ENCODE assay signal across 13 cellular contexts in the genomic region with DNA sequence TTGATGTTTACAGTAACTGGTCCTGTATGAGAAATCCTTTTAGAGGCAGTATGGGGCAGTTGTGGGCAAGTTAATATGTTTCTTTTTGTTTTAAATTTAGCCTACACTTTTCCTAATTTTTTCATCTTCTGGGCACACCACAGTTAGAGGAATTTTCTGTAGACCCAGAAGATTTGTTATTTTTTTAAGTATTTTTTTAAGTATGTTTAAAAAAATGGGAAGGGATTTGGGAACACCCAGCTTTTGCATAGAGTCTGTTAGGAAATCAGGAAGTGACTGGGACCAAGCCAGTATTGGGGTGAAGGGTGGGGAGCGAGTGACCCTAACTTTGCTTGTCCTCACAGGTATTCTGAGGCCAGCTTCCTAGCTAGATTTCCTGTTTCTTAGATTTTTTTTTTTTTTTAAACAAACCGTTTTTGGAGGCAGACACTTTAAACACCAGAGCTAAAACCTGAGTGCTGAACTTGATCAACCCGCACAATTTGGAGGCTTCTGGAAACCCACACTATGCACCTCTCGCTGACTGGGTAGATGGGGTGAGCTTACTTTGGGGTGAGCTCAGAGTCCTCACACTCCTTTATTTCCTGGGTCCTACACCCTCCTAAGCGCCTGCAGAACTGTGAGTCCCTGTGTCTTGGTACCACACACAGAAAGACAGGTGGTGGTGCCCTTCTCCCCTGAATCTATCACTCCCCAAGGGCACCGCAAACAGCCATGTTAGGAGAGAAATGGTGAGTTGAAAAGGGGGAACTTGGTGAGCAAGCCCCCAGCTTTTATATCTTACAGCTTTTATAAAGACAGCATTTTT. TPM values are rescaled to one million over a fixed set of nuclear protein-coding genes. Genes with fewer than 3 reads are reported as not detected.
A peak's percentile ranks its signal among the peaks of the same experiment; 100 is the strongest.
DNase-seq lines count a peak whose midpoint lies in the region; ATAC-seq, FAIRE-seq and TF ChIP-seq lines count a peak whose summit lies in the region.
"Had no signal": no experiment of that assay in that cellular context is flagged by ENCODE, and none has a peak within 500 bp of the region (broad histone marks: within the 10 kb centered on the region; RNA-seq: fewer than 3 reads in every experiment).

No MANE protein-coding gene starts in this region.

- H3K27ac ChIP-seq in colonic mucosa (peak overlapping the region; percentile 79), HepG2 (ENCODE audit: extremely low read length, insufficient read depth, low read length) (peak overlapping the region; percentile 44), stomach (peak overlapping the region; percentile 78 to 97 (median 95))

- H3K9ac ChIP-seq in colonic mucosa (ENCODE audit: low read depth in 2 of 2, low read length in 2 of 2) (peak overlapping the region in 1 of 2 donors; percentile 94), HepG2 (ENCODE audit: insufficient read depth, low read depth, low read length) (peak overlapping the region; percentile 43; the same call in 1 of the 2 replicates)

- in situ Hi-C loops in HepG2 (cut with HindIII; ENCODE audit: extremely low pct_ligation_motif_present, low pct_unique_long_range_greater_than_20kb) = no loop called here

- peak; percentile 12; the same call in 2 of the 3 replicates for ATAC-seq in HepG2
- ATAC-seq: Panc1, sciatic nerve had no signal

- no peaks in the 10 kb centered on the region for H3K9me3 ChIP-seq in colonic mucosa
- no peaks in the 10 kb centered on the region for H3K9me3 ChIP-seq in HepG2 (ENCODE audit: low read length)
- no peaks in the 10 kb centered on the region for H3K9me3 ChIP-seq in stomach

- no peaks in the 10 kb centered on the region for H4K20me1 ChIP-seq in HepG2 (ENCODE audit: insufficient read depth, low read length)

- DNase-seq in NAMALWA (ENCODE audit: low spot score) = peak; percentile 9
- DNase-seq in colonic mucosa = no peak
- DNase-seq in HepG2 (ENCODE audit: low spot score) = no peak
- no peak for DNase-seq in stomach
- no peak for DNase-seq in activated effector memory CD4-positive, alpha-beta T cell treated with Interleukin-2 at 50 U/mL for 16 hours
- no peak for DNase-seq in activated T-cell treated with anti-CD3 and anti-CD28 coated beads, Interleukin-2, amount 50 U/mL, for 48 hours
- DNase-seq in DMS79 treated with DMSO at 0.1 percent for 48 hours (lab: John Stamatoyannopoulos, UW) = no peak
- DNase-seq in GOT3 (lab: John Stamatoyannopoulos, UW) = no peak
- DNase-seq: cerebellar nuclear complex, foreskin melanocyte, NCI-H2081 treated with DMSO at 0.1 percent for 48 hours had no signal

- BruUV-seq in HepG2 (replicated peaks; lab: Mats Ljungman, UMichigan) = TSS peak; percentile 6

- no peak overlapping the region for H2AFZ ChIP-seq in HepG2 (ENCODE audit: low read length)

- 90% methylated on average over 6 of the region's 6 CpGs for WGBS in HepG2 (ENCODE audit: low lambda C conversion rate)
- WGBS in stomach, 5 donors = 13 to 42% (median 35%) methylated on average over 6 of the region's 6 CpGs

- CTCF ChIA-PET in HepG2 (lab: Yijun Ruan, JAX; ENCODE audit: low intra/inter-chr PET ratio, low total read pairs) = no interaction called here

- no peak for TF ChIP-seq EP300 in HepG2 (IDR thresholded peaks at IDR 0.05; ENCODE audit: low read depth in 2 of 2, low read length in 2 of 2)
- no peak for TF ChIP-seq EP300 in HepG2 (CRISPR knock-in tag; IDR thresholded peaks at IDR 0.05; ENCODE audit: borderline replicate concordance)
- no peak for TF ChIP-seq EP300 in stomach (IDR thresholded peaks at IDR 0.05)

- TF ChIP-seq CTCF in colonic mucosa (IDR thresholded peaks at IDR 0.05) (no peak), HepG2 (CRISPR knock-in tag; IDR thresholded peaks at IDR 0.05) (peak; percentile 26), stomach (IDR thresholded peaks at IDR 0.05) (no peak)

- peak overlapping the region; percentile 39 for H3K4me2 ChIP-seq in HepG2 (ENCODE audit: low read depth, low read length)

- peaks cover 3% of the 10 kb centered on the region for H3K79me2 ChIP-seq in HepG2 (ENCODE audit: insufficient read depth, low read length)

- TF ChIP-seq RAD21 in HepG2 (CRISPR knock-in tag; IDR thresholded peaks at IDR 0.05) = no peak

- no peaks in the 10 kb centered on the region for H3K36me3 ChIP-seq in colonic mucosa
- H3K36me3 ChIP-seq in HepG2 (replicated peaks in 1 of 2; ENCODE audit: control insufficient read depth in 1 of 2, insufficient read depth in 2 of 2, low read length in 2 of 2) = no peaks in the 10 kb centered on the region; a peak in 1 of 5 replicates
- H3K36me3 ChIP-seq in stomach = peaks cover 10 to 34% (median 25%) of the 10 kb centered on the region in 4 donors

- H3K4me1 ChIP-seq in colonic mucosa = peaks cover 2% of the 10 kb centered on the region
- peaks cover 36% of the 10 kb centered on the region for H3K4me1 ChIP-seq in HepG2 (ENCODE audit: insufficient read depth, low read length)
- peaks cover 0 to 34% (median 21%) of the 10 kb centered on the region in 4 donors for H3K4me1 ChIP-seq in stomach

- POLR2A ChIA-PET in HepG2 (lab: Yijun Ruan, JAX) = interaction anchor here (0.8 to 1.4 kb wide), 3 partner anchors 15 to 194 kb away, joined by 3 read pairs; no protein-coding TSS in a partner anchor

- TF ChIP-seq POLR2A in HepG2 (IDR thresholded peaks at IDR 0.05; ENCODE audit: insufficient read depth in 1 of 2, low read depth in 2 of 2, low read length in 2 of 2) (no peak), stomach (IDR thresholded peaks at IDR 0.05) (no peak)

- H3K27me3 ChIP-seq in colonic mucosa (peaks cover 6% of the 10 kb centered on the region), HepG2 (ENCODE audit: control insufficient read depth in 1 of 2, insufficient read depth in 2 of 2, low read length in 2 of 2) (no peaks in the 10 kb centered on the region), stomach (peaks cover 0 to 94% (median 36%) of the 10 kb centered on the region in 3 donors)

- intact Hi-C loops in colonic mucosa (cut with DNase I) (loop anchor here (5.0 kb wide), 2 partner anchors 173 to 388 kb away; no protein-coding TSS in a partner anchor), HepG2 (cut with micrococcal nuclease; ENCODE audit: unreplicated experiment) (loop anchor here (10.0 kb wide), 2 partner anchors 110 to 150 kb away; no protein-coding TSS in a partner anchor), stomach (cut with DNase I; ENCODE audit: low total_unique reads) (no loop called here)

- FAIRE-seq in HepG2 (lab: Jason Lieb, UNC) = no peak

- H3K4me3 ChIP-seq in colonic mucosa (peak overlapping the region; percentile 50), HepG2 (replicated peaks in 1 of 3; ENCODE audit: insufficient read depth in 1 of 3, low read depth in 2 of 3, low read length in 3 of 3) (no peak overlapping the region; a peak in 1 of 6 replicates), stomach (peak overlapping the region; percentile 67 to 89 (median 80))

TF ChIP-seq in HepG2, 621 proteins besides CTCF, POLR2A, EP300 and RAD21 (continues in another document):
- no peak for TF ChIP-seq ZNF800 (CRISPR knock-in tag; IDR thresholded peaks at IDR 0.05)
- TF ChIP-seq ZNF30 (CRISPR knock-in tag; IDR thresholded peaks at IDR 0.05) = no peak
- no peak for TF ChIP-seq NR0B2 (CRISPR knock-in tag; IDR thresholded peaks at IDR 0.05)
- TF ChIP-seq CHD4 (IDR thresholded peaks at IDR 0.05; ENCODE audit: borderline replicate concordance, low read length) = no peak
- no peak for TF ChIP-seq ZNF816 (CRISPR knock-in tag; IDR thresholded peaks at IDR 0.05; ENCODE audit: borderline replicate concordance)

RNA-seq across cellular contexts. Expression of gene GATA6, which starts 5.2 kb away (rescaled TPM):
- 10 to 100 TPM; 52.7 to 61.3 TPM for total RNA-seq in colonic mucosa
- 2.9 and 3.2 TPM in 2 replicates for total RNA-seq in HepG2 (2016; rRNA removed; fragmentation: Illumina TruSeq; extraction: Trizol)
- 0.53 and 0.71 TPM in 2 replicates for total RNA-seq in HepG2 (2016; cell fraction: cytosol; rRNA removed; fragmentation: Illumina TruSeq; extraction: Trizol; ENCODE audit: low read depth)
- 2.5 and 3.4 TPM in 2 replicates for total RNA-seq in HepG2 (2016; cell fraction: insoluble cytoplasmic fraction; rRNA removed; fragmentation: Illumina TruSeq; extraction: Trizol)
- 2.1 and 2.4 TPM in 2 replicates for total RNA-seq in HepG2 (2016; cell fraction: membrane; rRNA removed; fragmentation: Illumina TruSeq; extraction: Trizol)
- total RNA-seq in HepG2 (2016; cell fraction: nucleus; rRNA removed; fragmentation: Illumina TruSeq; extraction: Trizol) = 2.9 and 3.3 TPM in 2 replicates
- polyA plus RNA-seq in HepG2 (2011; rRNA removed) = 0.84 and 0.95 TPM in 2 replicates
- 0.38 and 0.39 TPM in 2 replicates for polyA plus RNA-seq in HepG2 (2011; cell fraction: cytosol; rRNA removed)
- 1.6 and 2.6 TPM in 2 replicates for polyA plus RNA-seq in HepG2 (2011; cell fraction: nucleus; rRNA removed)
- polyA plus RNA-seq in HepG2 (2012) = 0.52 and 0.87 TPM in 2 replicates
- polyA plus RNA-seq in HepG2 (2016; cell fraction: cytosol; fragmentation: Illumina TruSeq; extraction: Trizol; ENCODE audit: low read depth) = 0.33 and 0.35 TPM in 2 replicates
- polyA plus RNA-seq in HepG2 (2016; cell fraction: insoluble cytoplasmic fraction; fragmentation: Illumina TruSeq; extraction: Trizol; ENCODE audit: low read depth) = 3.6 and 4.5 TPM in 2 replicates
- polyA plus RNA-seq in HepG2 (2016; cell fraction: membrane; fragmentation: Illumina TruSeq; extraction: Trizol; ENCODE audit: low read depth) = 0.98 and 1.2 TPM in 2 replicates
- polyA plus RNA-seq in HepG2 (2016; cell fraction: nucleus; fragmentation: Illumina TruSeq; extraction: Trizol; ENCODE audit: insufficient read depth, low read depth) = 4.1 and 6.0 TPM in 2 replicates
- 1.2 and 1.3 TPM in 2 replicates for polyA minus RNA-seq in HepG2 (2011; rRNA and poly(A)+ RNA removed; ENCODE audit: low replicate concordance)
- 0.89 and 1.1 TPM in 2 replicates for polyA minus RNA-seq in HepG2 (2011; cell fraction: cytosol; rRNA and poly(A)+ RNA removed)
- 2.0 and 3.2 TPM in 2 replicates for polyA minus RNA-seq in HepG2 (2011; cell fraction: nucleus; rRNA and poly(A)+ RNA removed)
- 100 to 1,000 TPM in 3 of 5 donors, 10 to 100 TPM in 2; 71.5 to 194 (median 180) TPM for total RNA-seq in stomach
- polyA plus RNA-seq in stomach = 10 to 100 TPM; 11.9 to 37.9 (median 31.1) TPM

Comparison
In these comparisons a context has a peak if more than half of its experiments do, and no peak if none do; other contexts are left out.
1. H3K27ac ChIP-seq: peak in every context shown above with its lines; median percentile 95 in stomach; 79 in colonic mucosa; 44 in HepG2.
2. H3K4me3 ChIP-seq: peak in colonic mucosa (single experiment) and stomach (4 of 4); none in HepG2 (0 of 3).
3. RNA of gene GATA6, which starts 5.2 kb away (total RNA-seq): 71.5 to 194 TPM in stomach and 52.7 to 61.3 TPM in colonic mucosa; 0.53 to 3.4 TPM in HepG2; every median in the first group is over 10 times any median in the second.